ENCODE assay signal across 21 cellular contexts in the genomic region with DNA sequence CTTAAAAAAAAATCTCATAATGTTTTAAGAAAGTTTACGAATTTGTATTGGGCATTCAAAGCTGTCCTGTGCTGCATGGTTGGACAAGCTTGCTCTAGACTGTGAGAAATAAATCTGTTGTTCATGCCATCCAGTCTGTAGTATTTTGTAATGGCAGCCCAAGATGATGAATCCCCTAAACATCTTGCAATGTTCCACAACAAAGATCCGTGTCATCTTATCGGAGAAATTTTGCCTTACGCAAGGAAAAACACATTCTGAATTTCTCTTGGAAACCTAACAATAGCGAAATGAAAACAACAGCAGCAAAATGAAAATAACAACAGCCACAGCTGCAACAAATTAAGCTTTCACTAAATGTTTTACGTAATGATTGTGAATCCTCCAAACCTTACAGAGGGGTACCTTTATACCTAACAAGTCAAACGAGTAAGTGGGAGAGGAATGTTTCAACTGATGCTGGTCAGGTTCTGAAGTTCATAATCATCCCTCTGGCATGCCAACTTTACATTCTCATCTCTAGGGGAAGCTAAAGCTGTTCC.
"Had no signal": no experiment of that assay in that cellular context is flagged by ENCODE, and none has a peak within 500 bp of the region (broad histone marks: within the 10 kb centered on the region; RNA-seq: fewer than 3 reads in every experiment).

No MANE protein-coding gene starts in this region.

- H3K9me3 Mint-ChIP-seq: activated CD4-positive, alpha-beta memory T cell treated with anti-CD3 and anti-CD28 coated beads for 36 hours; activated naive CD4-positive, alpha-beta T cell treated with anti-CD3 and anti-CD28 coated beads, Interleukin-2, amount 50 U/mL, for 72 hours; activated T-cell treated with anti-CD3 and anti-CD28 coated beads, Interleukin-2, amount 50 U/mL, for 24 hours; brain; effector memory CD8-positive, alpha-beta T cell; immature natural killer cell; natural killer cell treated with Interleukin-12 subunit alpha and Interleukin-12 subunit beta and Interleukin-15 and Interleukin-18, amount 100 ng/mL, for 72 hours had no signal

- H3K27me3 Mint-ChIP-seq: activated CD4-positive, alpha-beta memory T cell treated with anti-CD3 and anti-CD28 coated beads for 36 hours; activated CD8-positive, alpha-beta memory T cell treated with anti-CD3 and anti-CD28 coated beads, Interleukin-2, amount 10 ng/mL, durations not matched to agents 7 days and 5 days; activated T-cell treated with anti-CD3 and anti-CD28 coated beads, Interleukin-2, amount 50 U/mL, for 24 hours; brain; effector memory CD8-positive, alpha-beta T cell; natural killer cell treated with Interleukin-12 subunit alpha and Interleukin-12 subunit beta and Interleukin-15 and Interleukin-18, amount 100 ng/mL, for 72 hours had no signal

- ATAC-seq: activated CD8-positive, alpha-beta memory T cell treated with anti-CD3 and anti-CD28 coated beads, Interleukin-2, amount 10 ng/mL, durations not matched to agents 7 days and 5 days; activated naive CD4-positive, alpha-beta T cell treated with anti-CD3 and anti-CD28 coated beads, Interleukin-2, amount 50 U/mL, for 72 hours; effector memory CD8-positive, alpha-beta T cell; foreskin keratinocyte; natural killer cell treated with Interleukin-12 subunit alpha and Interleukin-12 subunit beta and Interleukin-15 and Interleukin-18, amount 100 ng/mL, for 72 hours; SK-N-SH treated with all-trans-retinoic acid at 6 μM for 48 hours had no signal

- H3K4me1 Mint-ChIP-seq: activated CD8-positive, alpha-beta memory T cell treated with anti-CD3 and anti-CD28 coated beads, Interleukin-2, amount 10 ng/mL, durations not matched to agents 7 days and 5 days had no signal

- H3K4me1 ChIP-seq: foreskin keratinocyte, vagina had no signal

- H3K4me3 ChIP-seq: tibial artery, vagina had no signal

- H3K27me3 ChIP-seq: foreskin keratinocyte, tibial artery, vagina had no signal

- H3K9me3 ChIP-seq: tibial artery, vagina had no signal

- H3K27ac Mint-ChIP-seq: activated CD4-positive, alpha-beta memory T cell treated with anti-CD3 and anti-CD28 coated beads for 36 hours; activated CD8-positive, alpha-beta memory T cell treated with anti-CD3 and anti-CD28 coated beads, Interleukin-2, amount 10 ng/mL, durations not matched to agents 7 days and 5 days had no signal

- DNase-seq: activated CD4-positive, alpha-beta memory T cell treated with anti-CD3 and anti-CD28 coated beads for 36 hours; activated CD8-positive, alpha-beta memory T cell treated with anti-CD3 and anti-CD28 coated beads, Interleukin-2, amount 10 ng/mL, durations not matched to agents 7 days and 5 days; activated T-cell treated with anti-CD3 and anti-CD28 coated beads, Interleukin-2, amount 50 U/mL, for 24 hours; amygdala; cerebellar nuclear complex; dermis blood vessel endothelial cell; effector memory CD8-positive, alpha-beta T cell; foreskin keratinocyte; glutamatergic neuron; immature natural killer cell; occipital lobe; stimulated activated naive CD4-positive, alpha-beta T cell; T-helper 1 cell; T1000; tibial artery; WERI-Rb-1 had no signal

- H3K4me3 Mint-ChIP-seq: activated CD4-positive, alpha-beta memory T cell treated with anti-CD3 and anti-CD28 coated beads for 36 hours; activated CD8-positive, alpha-beta memory T cell treated with anti-CD3 and anti-CD28 coated beads, Interleukin-2, amount 10 ng/mL, durations not matched to agents 7 days and 5 days; activated T-cell treated with anti-CD3 and anti-CD28 coated beads, Interleukin-2, amount 50 U/mL, for 24 hours; brain; effector memory CD8-positive, alpha-beta T cell; immature natural killer cell; natural killer cell treated with Interleukin-12 subunit alpha and Interleukin-12 subunit beta and Interleukin-15 and Interleukin-18, amount 100 ng/mL, for 72 hours had no signal

- H3K27ac ChIP-seq: foreskin keratinocyte, tibial artery, vagina, WERI-Rb-1 had no signal
